8 cellular contexts compared by ENCODE assay signal in genomic region chr3:52237659-52238172, GRCh38. TPM values are rescaled to one million over a fixed set of nuclear protein-coding genes. Genes with fewer than 3 reads are reported as not detected.
A peak's percentile ranks its signal among the peaks of the same experiment; 100 is the strongest.
DNase-seq lines count a peak whose midpoint lies in the region; ATAC-seq, FAIRE-seq and TF ChIP-seq lines count a peak whose summit lies in the region.

No MANE protein-coding gene starts in this region.

- peaks cover 79% of the 10 kb centered on the region for H3K4me1 Mint-ChIP-seq in activated naive CD4-positive, alpha-beta T cell treated with anti-CD3 and anti-CD28 coated beads, Interleukin-2, amount 10 ng/mL, durations not matched to agents 7 days and 5 days

- H3K4me3 ChIP-seq in H1 (ENCODE audit: extremely low read depth in 1 of 4, insufficient read depth in 2 of 4, low read depth in 3 of 4, low read length in 4 of 4), result peak overlapping the region; percentile 72 to 95 (median 91); a peak in 3 of 8 replicates
- H3K4me3 ChIP-seq in thyroid gland (replicated peaks in 1 of 3), result peak overlapping the region in 1 of 3 donors; percentile 97

- peak overlapping the region; percentile 97 for H4K91ac ChIP-seq in H1 (replicated peaks; ENCODE audit: insufficient read length, low read length)

- no peaks in the 10 kb centered on the region for H3K27me3 Mint-ChIP-seq in activated naive CD4-positive, alpha-beta T cell treated with anti-CD3 and anti-CD28 coated beads, Interleukin-2, amount 10 ng/mL, durations not matched to agents 7 days and 5 days

- H3K27ac Mint-ChIP-seq in activated naive CD4-positive, alpha-beta T cell treated with anti-CD3 and anti-CD28 coated beads, Interleukin-2, amount 10 ng/mL, durations not matched to agents 7 days and 5 days, result peak overlapping the region; percentile 60

- H3K23me2 ChIP-seq in H1 (ENCODE audit: low read depth, low read length), result peaks cover 9% of the 10 kb centered on the region

- H3K4me2 ChIP-seq in H1 (ENCODE audit: insufficient read depth in 1 of 2, low read depth in 2 of 2, low read length in 2 of 2), result peak overlapping the region; percentile 78 to 98

- DNase-seq in activated naive CD4-positive, alpha-beta T cell treated with anti-CD3 and anti-CD28 coated beads, Interleukin-2, amount 10 ng/mL, durations not matched to agents 7 days and 5 days, result peak; percentile 22
- DNase-seq in activated naive CD4-positive, alpha-beta T cell treated with anti-CD3 and anti-CD28 coated beads, Interleukin-2, amount 50 U/mL, for 16 hours, result no peak
- DNase-seq in SKM-1 treated with dmso at 0.1 percent for 144 hours (lab: John Stamatoyannopoulos, UW; ENCODE audit: unreplicated experiment) (peak; percentile 63), H1 (ENCODE audit: low read depth in 1 of 2, low spot score in 2 of 2) (peak in 1 of 2 experiments; percentile 63), medulla oblongata (ENCODE audit: extremely low spot score) (peak; percentile 88), thyroid gland (peak; percentile 84 to 86), D721Med (ENCODE audit: insufficient read length, low spot score) (no peak)

- no peaks in the 10 kb centered on the region for H3K9me3 Mint-ChIP-seq in activated naive CD4-positive, alpha-beta T cell treated with anti-CD3 and anti-CD28 coated beads, Interleukin-2, amount 10 ng/mL, durations not matched to agents 7 days and 5 days

- H2AK5ac ChIP-seq in H1 (ENCODE audit: low read depth, low read length), result peak overlapping the region; percentile 94; the same call in 1 of the 2 replicates

- TF ChIP-seq POLR2A in H1 (IDR thresholded peaks at IDR 0.05; ENCODE audit: control extremely low read depth in 1 of 2, low read depth in 2 of 2, low read length in 2 of 2) (no peak), thyroid gland (IDR thresholded peaks at IDR 0.05) (no peak)

- peak overlapping the region; percentile 88 for H4K8ac ChIP-seq in H1 (ENCODE audit: extremely low read depth, insufficient read depth, low read length)

- peaks cover 15% of the 10 kb centered on the region for H3K79me1 ChIP-seq in H1 (ENCODE audit: low read depth, low read length)

- intact Hi-C loops in thyroid gland (cut with DNase I), result loop anchor here (5.0 to 10.0 kb wide), 3 partner anchors 40 to 167 kb away; partner anchors contain the start of gene WDR82

- H3K23ac ChIP-seq in H1 (ENCODE audit: insufficient read length), result no peak overlapping the region

- CTCF ChIA-PET in activated naive CD4-positive, alpha-beta T cell treated with anti-CD3 and anti-CD28 coated beads, Interleukin-2, amount 10 ng/mL, durations not matched to agents 7 days and 5 days (lab: Charles Lee), result interaction anchor here (1.7 to 10.0 kb wide), 4 partner anchors 13 to 102 kb away, joined by 7 to 106 read pairs (median 28); partner anchors contain the start of gene WDR82
- CTCF ChIA-PET in H1 (lab: Charles Lee; ENCODE audit: partially characterized antibody), result interaction anchor here (0.8 to 14.4 kb wide), 18 partner anchors 7 to 223 kb away, joined by 3 to 336 read pairs (median 6); partner anchors contain the start of genes PPM1M, TLR9 and WDR82

- no peak overlapping the region for H3K56ac ChIP-seq in H1 (replicated peaks; ENCODE audit: insufficient read length, low read depth, low read length)

- H4K5ac ChIP-seq in H1 (ENCODE audit: insufficient read length, low read depth, low read length), result peak overlapping the region; percentile 28

- TF ChIP-seq EP300 in H1 (IDR thresholded peaks at IDR 0.05; ENCODE audit: borderline replicate concordance in 1 of 2, low read depth in 2 of 2, low read length in 2 of 2), result no peak

- no peak overlapping the region for H3K14ac ChIP-seq in H1 (ENCODE audit: insufficient read length)

- no peak for TF ChIP-seq CTCF in H1 (IDR thresholded peaks at IDR 0.05; ENCODE audit: control extremely low read depth in 1 of 3, insufficient read depth in 1 of 3, low read depth in 1 of 3, low read length in 3 of 3)
- peak in 2 of 6 experiments; percentile 15 to 18 for TF ChIP-seq CTCF in thyroid gland (IDR thresholded peaks at IDR 0.05)
- no peak for TF ChIP-seq CTCF in D721Med (IDR thresholded peaks at IDR 0.05; ENCODE audit: insufficient read depth, missing control alignments)

- no peaks in the 10 kb centered on the region for H3K9me3 ChIP-seq in H1 (ENCODE audit: insufficient read depth in 2 of 2, low read depth in 1 of 2, low read length in 1 of 2)
- no peaks in the 10 kb centered on the region for H3K9me3 ChIP-seq in thyroid gland

- H3K18ac ChIP-seq in H1 (ENCODE audit: extremely low read depth, low read length), result peak overlapping the region; percentile 80

- FAIRE-seq in H1 (lab: Jason Lieb, UNC) (no peak), D721Med (lab: Jason Lieb, UNC) (no peak)

- H3K27ac ChIP-seq in H1 (ENCODE audit: low read depth, low read length) (peak overlapping the region; percentile 5; the same call in 1 of the 2 replicates), thyroid gland (peak overlapping the region; percentile 68 to 90 (median 84))

- no peak overlapping the region for H2BK120ac ChIP-seq in H1 (replicated peaks; ENCODE audit: low read depth, low read length)

- no peak overlapping the region; the same call in 1 of the 2 replicates for H2BK20ac ChIP-seq in H1 (ENCODE audit: low read length)

- H2BK12ac ChIP-seq in H1 (ENCODE audit: low read depth, low read length), result no peak overlapping the region

- H3K36me3 ChIP-seq in H1 (ENCODE audit: control insufficient read depth in 2 of 4, insufficient read depth in 4 of 4, low read length in 3 of 4), result no peaks in the 10 kb centered on the region
- no peaks in the 10 kb centered on the region for H3K36me3 ChIP-seq in thyroid gland

- peaks cover 0 to 15% of the 10 kb centered on the region in 2 experiments; a peak in 2 of 4 replicates for H3K79me2 ChIP-seq in H1 (ENCODE audit: control insufficient read depth in 1 of 2, insufficient read depth in 2 of 2, low read length in 2 of 2)

- H4K20me1 ChIP-seq in H1 (replicated peaks in 1 of 2; ENCODE audit: control insufficient read depth in 1 of 2, insufficient read depth in 2 of 2, low read length in 2 of 2), result peaks cover 4 to 7% of the 10 kb centered on the region in 2 experiments

- H3K4me1 ChIP-seq in H1 (replicated peaks in 1 of 4; ENCODE audit: control insufficient read depth in 3 of 4, insufficient read depth in 4 of 4, low read length in 3 of 4) (peaks cover 15 to 42% (median 28%) of the 10 kb centered on the region in 4 experiments), thyroid gland (peaks cover 24 to 37% of the 10 kb centered on the region in 2 donors)

- peaks cover 38% of the 10 kb centered on the region for H3K36me3 Mint-ChIP-seq in activated naive CD4-positive, alpha-beta T cell treated with anti-CD3 and anti-CD28 coated beads, Interleukin-2, amount 10 ng/mL, durations not matched to agents 7 days and 5 days

- POLR2A ChIA-PET in H1 (lab: Charles Lee; ENCODE audit: partially characterized antibody), result interaction anchor here (0.7 to 6.5 kb wide), 15 partner anchors 8 to 246 kb away, joined by 3 to 69 read pairs (median 4); partner anchors contain the start of genes GLYCTK, PPM1M, RPL29 and TLR9

- H3K27me3 ChIP-seq in H1 (replicated peaks in 1 of 4; ENCODE audit: control insufficient read depth in 3 of 4, extremely low read depth in 1 of 4, insufficient read depth in 3 of 4, low read length in 3 of 4) (no peaks in the 10 kb centered on the region), thyroid gland (no peaks in the 10 kb centered on the region)

- peak overlapping the region; percentile 96; the same call in 1 of the 2 replicates for H2BK5ac ChIP-seq in H1 (ENCODE audit: low read depth, low read length)

- no peak overlapping the region for H3K9ac ChIP-seq in H1 (replicated peaks in 1 of 4; ENCODE audit: extremely low read depth in 1 of 4, low read depth in 3 of 4, low read length in 3 of 4)

- no peak for TF ChIP-seq RAD21 in H1 (IDR thresholded peaks at IDR 0.05 in 1 of 2, conservative IDR thresholded peaks at IDR 0.05 in 1 of 2; ENCODE audit: low read depth in 2 of 2, low read length in 2 of 2)

- H2BK15ac ChIP-seq in H1 (ENCODE audit: low read length), result peak overlapping the region; percentile 88; the same call in 1 of the 2 replicates

- H3K4ac ChIP-seq in H1 (replicated peaks; ENCODE audit: insufficient read length, low read depth, low read length), result no peak overlapping the region

- 61% methylated on average over 7 of the region's 8 CpGs; no CpG with 5 or more reads in 1 of the 2 experiments for WGBS in H1 (ENCODE audit: extremely low coverage in 1 of 2, insufficient coverage in 1 of 2, insufficient read length in 1 of 2, insufficient replicate concordance in 2 of 2, low coverage in 1 of 2, low lambda C conversion rate in 2 of 2, missing lambda C conversion rate in 1 of 2), 2 experiments
- WGBS in thyroid gland, 2 donors, result 13 to 50% methylated on average over 1 of the region's 8 CpGs

- H2AFZ ChIP-seq in H1 (ENCODE audit: low read length), result no peak overlapping the region

- no peak for ATAC-seq in GM21423 (IDR thresholded peaks at IDR 0.05; ENCODE audit: unreplicated experiment)

- peak overlapping the region; percentile 96 for H3K4me3 Mint-ChIP-seq in activated naive CD4-positive, alpha-beta T cell treated with anti-CD3 and anti-CD28 coated beads, Interleukin-2, amount 10 ng/mL, durations not matched to agents 7 days and 5 days

RNA-seq across cellular contexts. Expression of gene TWF2, which starts 1.2 kb away (rescaled TPM):
- 62.6 and 65.2 TPM in 2 replicates for total RNA-seq in H1 (2021; fragmentation: NEBNext Ultra II Directional; extraction: Animal tissue kit (Norgen Biotek cat#: 25700))
- polyA plus RNA-seq in H1 (2011; rRNA removed), result 90.4 and 135 TPM in 2 replicates
- 119 TPM for polyA plus RNA-seq in H1 (2011; cell fraction: cytosol; rRNA removed)
- polyA plus RNA-seq in H1 (2011; cell fraction: nucleus; rRNA removed), result 109 TPM
- 54.0 to 76.2 TPM (median 70.9 TPM) in 4 replicates for polyA plus RNA-seq in H1 (2012, experiment 1 of 2)
- polyA plus RNA-seq in H1 (2012, experiment 2 of 2), result 80.6 TPM
- 44.5 TPM for polyA plus RNA-seq in H1 (2013, experiment 1 of 2)
- 43.3 TPM for polyA plus RNA-seq in H1 (2013, experiment 2 of 2)
- polyA minus RNA-seq in H1 (2011; rRNA and poly(A)+ RNA removed), result 48.4 and 59.6 TPM in 2 replicates
- polyA minus RNA-seq in H1 (2011; cell fraction: cytosol; rRNA and poly(A)+ RNA removed), result 55.5 TPM
- 25.6 TPM for polyA minus RNA-seq in H1 (2011; cell fraction: nucleus; rRNA and poly(A)+ RNA removed)
- 10 to 100 TPM; 28.3 to 61.1 (median 50.4) TPM for total RNA-seq in thyroid gland

RNA-seq across cellular contexts. Expression of gene PPM1M, which starts 7.8 kb away (rescaled TPM):
- 5.2 and 5.4 TPM in 2 replicates for total RNA-seq in H1 (2021; fragmentation: NEBNext Ultra II Directional; extraction: Animal tissue kit (Norgen Biotek cat#: 25700))
- 5.1 and 6.3 TPM in 2 replicates for polyA plus RNA-seq in H1 (2011; rRNA removed)
- polyA plus RNA-seq in H1 (2011; cell fraction: cytosol; rRNA removed), result 6.3 TPM
- 15.4 TPM for polyA plus RNA-seq in H1 (2011; cell fraction: nucleus; rRNA removed)
- polyA plus RNA-seq in H1 (2012, experiment 1 of 2), result 4.8 to 6.4 TPM (median 5.3 TPM) in 4 replicates
- polyA plus RNA-seq in H1 (2012, experiment 2 of 2), result 5.8 TPM
- 2.7 TPM for polyA plus RNA-seq in H1 (2013, experiment 1 of 2)
- polyA plus RNA-seq in H1 (2013, experiment 2 of 2), result 3.0 TPM
- 7.5 and 11.2 TPM in 2 replicates for polyA minus RNA-seq in H1 (2011; rRNA and poly(A)+ RNA removed)
- 5.2 TPM for polyA minus RNA-seq in H1 (2011; cell fraction: cytosol; rRNA and poly(A)+ RNA removed)
- polyA minus RNA-seq in H1 (2011; cell fraction: nucleus; rRNA and poly(A)+ RNA removed), result 2.0 TPM
- 10 to 100 TPM; 15.8 to 22.8 (median 18.0) TPM for total RNA-seq in thyroid gland

RNA-seq across cellular contexts. Expression of gene TLR9, which starts 12.3 kb away (rescaled TPM):
- not detected in 2 replicates for total RNA-seq in H1 (2021; fragmentation: NEBNext Ultra II Directional; extraction: Animal tissue kit (Norgen Biotek cat#: 25700))
- 0.05 and 0.06 TPM in 2 replicates for polyA plus RNA-seq in H1 (2011; rRNA removed)
- not detected for polyA plus RNA-seq in H1 (2011; cell fraction: cytosol; rRNA removed)
- polyA plus RNA-seq in H1 (2011; cell fraction: nucleus; rRNA removed), result not detected
- polyA plus RNA-seq in H1 (2012, experiment 1 of 2), result 0.08 to 0.11 TPM in 2 of 4 replicates, not detected in the others
- polyA plus RNA-seq in H1 (2012, experiment 2 of 2), result not detected
- not detected for polyA plus RNA-seq in H1 (2013, experiment 1 of 2)
- polyA plus RNA-seq in H1 (2013, experiment 2 of 2), result not detected
- 0.06 TPM in 1 of 2 replicates, not detected in the other for polyA minus RNA-seq in H1 (2011; rRNA and poly(A)+ RNA removed)
- polyA minus RNA-seq in H1 (2011; cell fraction: cytosol; rRNA and poly(A)+ RNA removed), result not detected
- not detected for polyA minus RNA-seq in H1 (2011; cell fraction: nucleus; rRNA and poly(A)+ RNA removed)
- total RNA-seq in thyroid gland, result under 1 TPM in 1 of 4 donors, not detected in 3; 0.40 TPM

RNA-seq across cellular contexts. Expression of gene ALAS1, which starts 39.8 kb away (rescaled TPM):
- 45.2 and 45.9 TPM in 2 replicates for total RNA-seq in H1 (2021; fragmentation: NEBNext Ultra II Directional; extraction: Animal tissue kit (Norgen Biotek cat#: 25700))
- polyA plus RNA-seq in H1 (2011; rRNA removed), result 84.4 and 87.7 TPM in 2 replicates
- polyA plus RNA-seq in H1 (2011; cell fraction: cytosol; rRNA removed), result 64.0 TPM
- 66.4 TPM for polyA plus RNA-seq in H1 (2011; cell fraction: nucleus; rRNA removed)
- polyA plus RNA-seq in H1 (2012, experiment 1 of 2), result 57.7 to 63.5 TPM (median 60.7 TPM) in 4 replicates
- polyA plus RNA-seq in H1 (2012, experiment 2 of 2), result 49.0 TPM
- polyA plus RNA-seq in H1 (2013, experiment 1 of 2), result 34.1 TPM
- 31.3 TPM for polyA plus RNA-seq in H1 (2013, experiment 2 of 2)
- 57.3 and 64.7 TPM in 2 replicates for polyA minus RNA-seq in H1 (2011; rRNA and poly(A)+ RNA removed)
- 30.9 TPM for polyA minus RNA-seq in H1 (2011; cell fraction: cytosol; rRNA and poly(A)+ RNA removed)
- polyA minus RNA-seq in H1 (2011; cell fraction: nucleus; rRNA and poly(A)+ RNA removed), result 24.2 TPM
- 10 to 100 TPM; 27.7 to 51.9 (median 45.9) TPM for total RNA-seq in thyroid gland

RNA-seq across cellular contexts. Expression of gene WDR82, which starts 40.7 kb away (rescaled TPM):
- 77.2 and 82.7 TPM in 2 replicates for total RNA-seq in H1 (2021; fragmentation: NEBNext Ultra II Directional; extraction: Animal tissue kit (Norgen Biotek cat#: 25700))
- polyA plus RNA-seq in H1 (2011; rRNA removed), result 25.8 and 33.5 TPM in 2 replicates
- polyA plus RNA-seq in H1 (2011; cell fraction: cytosol; rRNA removed), result 39.1 TPM
- 15.2 TPM for polyA plus RNA-seq in H1 (2011; cell fraction: nucleus; rRNA removed)
- 51.4 to 74.4 TPM (median 59.0 TPM) in 4 replicates for polyA plus RNA-seq in H1 (2012, experiment 1 of 2)
- polyA plus RNA-seq in H1 (2012, experiment 2 of 2), result 15.1 TPM
- polyA plus RNA-seq in H1 (2013, experiment 1 of 2), result 26.5 TPM
- 26.3 TPM for polyA plus RNA-seq in H1 (2013, experiment 2 of 2)
- 75.6 and 86.5 TPM in 2 replicates for polyA minus RNA-seq in H1 (2011; rRNA and poly(A)+ RNA removed)
- polyA minus RNA-seq in H1 (2011; cell fraction: cytosol; rRNA and poly(A)+ RNA removed), result 38.2 TPM
- 25.1 TPM for polyA minus RNA-seq in H1 (2011; cell fraction: nucleus; rRNA and poly(A)+ RNA removed)
- total RNA-seq in thyroid gland, result 10 to 100 TPM; 66.4 to 76.4 (median 72.2) TPM

Comparison
In these comparisons a context has a peak if more than half of its experiments do, and no peak if none do; other contexts are left out.
1. DNase-seq: peak in activated naive CD4-positive, alpha-beta T cell treated with anti-CD3 and anti-CD28 coated beads, Interleukin-2, amount 10 ng/mL, durations not matched to agents 7 days and 5 days (single experiment), SKM-1 treated with dmso at 0.1 percent for 144 hours (single experiment), medulla oblongata (single experiment) and thyroid gland (2 of 2); none in activated naive CD4-positive, alpha-beta T cell treated with anti-CD3 and anti-CD28 coated beads, Interleukin-2, amount 50 U/mL, for 16 hours (single experiment) and D721Med (single experiment).